Comparison of ENCODE assay signal across 7 cellular contexts in genomic region chr22:31970490-31971444, GRCh38. TPM values are rescaled to one million over a fixed set of nuclear protein-coding genes. Genes with fewer than 3 reads are reported as not detected.
A peak's percentile ranks its signal among the peaks of the same experiment; 100 is the strongest.
DNase-seq lines count a peak whose midpoint lies in the region; ATAC-seq, FAIRE-seq and TF ChIP-seq lines count a peak whose summit lies in the region.

No MANE protein-coding gene starts in this region.

- POLR2A ChIA-PET in activated CD4-positive, alpha-beta memory T cell treated with anti-CD3 and anti-CD28 coated beads, Interleukin-2, amount 10 ng/mL, durations not matched to agents 7 days and 5 days (lab: Charles Lee) = interaction anchor here (0.7 to 1.6 kb wide), 6 partner anchors 12 to 505 kb away, joined by 3 to 6 read pairs (median 4); no protein-coding TSS in a partner anchor

- peak overlapping the region; percentile 63 for H3K4me3 Mint-ChIP-seq in activated CD4-positive, alpha-beta memory T cell treated with anti-CD3 and anti-CD28 coated beads, Interleukin-2, amount 10 ng/mL, durations not matched to agents 7 days and 5 days

- peaks cover 9% of the 10 kb centered on the region for H3K27me3 Mint-ChIP-seq in activated CD4-positive, alpha-beta memory T cell treated with anti-CD3 and anti-CD28 coated beads, Interleukin-2, amount 10 ng/mL, durations not matched to agents 7 days and 5 days

- H3K36me3 ChIP-seq in duodenal mucosa (ENCODE audit: control insufficient read depth in 1 of 2, insufficient read depth in 2 of 2, low read length in 2 of 2) = no peaks in the 10 kb centered on the region
- no peaks in the 10 kb centered on the region for H3K36me3 ChIP-seq in lower lobe of right lung

- CTCF ChIA-PET in activated CD4-positive, alpha-beta memory T cell treated with anti-CD3 and anti-CD28 coated beads, Interleukin-2, amount 10 ng/mL, durations not matched to agents 7 days and 5 days (lab: Charles Lee) = interaction anchor here (0.5 to 4.3 kb wide), 49 partner anchors 9 to 507 kb away, joined by 3 to 87 read pairs (median 4); partner anchors contain the start of genes DEPDC5, FBXO7 and PISD

- FAIRE-seq in GM12892 (lab: Jason Lieb, UNC) = peak; percentile 92

- H3K4me1 ChIP-seq in duodenal mucosa (ENCODE audit: control insufficient read depth in 1 of 2, insufficient read depth in 2 of 2, low read length in 2 of 2) (peaks cover 26 to 31% of the 10 kb centered on the region in 2 donors), lower lobe of right lung (peaks cover 14% of the 10 kb centered on the region)

- no peaks in the 10 kb centered on the region for H3K9me3 Mint-ChIP-seq in activated CD4-positive, alpha-beta memory T cell treated with anti-CD3 and anti-CD28 coated beads, Interleukin-2, amount 10 ng/mL, durations not matched to agents 7 days and 5 days

- H3K9ac ChIP-seq in duodenal mucosa (ENCODE audit: low read depth in 1 of 2, low read length in 2 of 2) = peak overlapping the region; percentile 32 to 49

- peaks cover 18% of the 10 kb centered on the region for H3K4me1 Mint-ChIP-seq in activated CD4-positive, alpha-beta memory T cell treated with anti-CD3 and anti-CD28 coated beads, Interleukin-2, amount 10 ng/mL, durations not matched to agents 7 days and 5 days

- no peaks in the 10 kb centered on the region for H3K27me3 ChIP-seq in duodenal mucosa (ENCODE audit: control insufficient read depth in 1 of 2, insufficient read depth in 2 of 2, low read length in 2 of 2)
- H3K27me3 ChIP-seq in lower lobe of right lung (ENCODE audit: low read depth) = no peaks in the 10 kb centered on the region

- H3K9me3 ChIP-seq in duodenal mucosa (ENCODE audit: control insufficient read depth in 1 of 2, low read length in 2 of 2) (no peaks in the 10 kb centered on the region), lower lobe of right lung (no peaks in the 10 kb centered on the region)

- peak; percentile 65 for ATAC-seq in HG03196 (IDR thresholded peaks at IDR 0.05; ENCODE audit: unreplicated experiment)
- peak; percentile 97 to 98 for ATAC-seq in lower lobe of right lung

- H3K36me3 Mint-ChIP-seq in activated CD4-positive, alpha-beta memory T cell treated with anti-CD3 and anti-CD28 coated beads, Interleukin-2, amount 10 ng/mL, durations not matched to agents 7 days and 5 days (ENCODE audit: low read depth) = no peaks in the 10 kb centered on the region

- peak; percentile 90 for TF ChIP-seq CTCF in lower lobe of right lung (IDR thresholded peaks at IDR 0.05)

- H3K4me3 ChIP-seq in duodenal mucosa (ENCODE audit: low read depth in 1 of 2, low read length in 2 of 2) = peak overlapping the region; percentile 62 to 65
- H3K4me3 ChIP-seq in lower lobe of right lung = peak overlapping the region; percentile 55

- H3K27ac ChIP-seq in duodenal mucosa (ENCODE audit: low read depth, low read length) (no peak overlapping the region), lower lobe of right lung (no peak overlapping the region)

- intact Hi-C loops in lower lobe of right lung (cut with DNase I) = no loop called here

- no peak overlapping the region for H3K27ac Mint-ChIP-seq in activated CD4-positive, alpha-beta memory T cell treated with anti-CD3 and anti-CD28 coated beads, Interleukin-2, amount 10 ng/mL, durations not matched to agents 7 days and 5 days

- no peak for TF ChIP-seq POLR2A in GM12892 (IDR thresholded peaks at IDR 0.05; ENCODE audit: low read depth, low read length)

- DNase-seq in GM12892 (ENCODE audit: insufficient read length) = peak; percentile 87
- peak; percentile 72 for DNase-seq in NCI-H748 (lab: John Stamatoyannopoulos, UW; ENCODE audit: unreplicated experiment)
- peak; percentile 92 for DNase-seq in activated CD4-positive, alpha-beta memory T cell treated with anti-CD3 and anti-CD28 coated beads, Interleukin-2, amount 10 ng/mL, durations not matched to agents 7 days and 5 days
- peak; percentile 90 for DNase-seq in lower lobe of right lung
- DNase-seq in stimulated activated CD4-positive, alpha-beta T cell treated with anti-CD3 and anti-CD28 coated beads, TNF-alpha, amount 100 ng/mL, for 1 hour (ENCODE audit: low read depth in 3 of 3, low spot score in 1 of 3) = peak; percentile 62 to 86 (median 81)

RNA-seq across cellular contexts. Expression of gene YWHAH, which starts 26.4 kb away (rescaled TPM):
- polyA plus RNA-seq in GM12892 (2012; ENCODE audit: missing spikeins) = 78.1 TPM
- total RNA-seq in activated CD4-positive, alpha-beta memory T cell treated with anti-CD3 and anti-CD28 coated beads, Interleukin-2, amount 10 ng/mL, durations not matched to agents 7 days and 5 days = 100 to 1,000 TPM; 203 to 211 TPM
- 171 TPM for total RNA-seq in lower lobe of right lung
